Comparison of ENCODE assay signal across 22 cellular contexts in genomic region chr13:101959016-101959415, GRCh38.
"Had no signal": no experiment of that assay in that cellular context is flagged by ENCODE, and none has a peak within 500 bp of the region (broad histone marks: within the 10 kb centered on the region; RNA-seq: fewer than 3 reads in every experiment).

No MANE protein-coding gene starts in this region.

- H3K27me3 ChIP-seq: esophagus muscularis mucosa, foreskin keratinocyte, neutrophil, stomach, tibial artery had no signal

- H3K4me3 Mint-ChIP-seq: activated naive CD8-positive, alpha-beta T cell; central memory CD8-positive, alpha-beta T cell; dendritic cell treated with granulocyte-macrophage colony-stimulating factor and Interleukin-4, amounts not matched to agents 40 ng/mL and 50 ng/mL, for 4 days; nephron progenitor cell had no signal

- H3K9me3 ChIP-seq: neutrophil, tibial artery had no signal

- H3K4me1 ChIP-seq: esophagus muscularis mucosa, foreskin keratinocyte, stomach, tibial artery had no signal

- H3K4me3 ChIP-seq: esophagus muscularis mucosa, skin epidermis, stomach, tibial artery had no signal

- H3K27ac Mint-ChIP-seq: activated naive CD8-positive, alpha-beta T cell; dendritic cell treated with granulocyte-macrophage colony-stimulating factor and Interleukin-4, amounts not matched to agents 40 ng/mL and 50 ng/mL, for 4 days; nephron progenitor cell had no signal

- H3K9me3 Mint-ChIP-seq: central memory CD8-positive, alpha-beta T cell; dendritic cell treated with granulocyte-macrophage colony-stimulating factor and Interleukin-4, amounts not matched to agents 40 ng/mL and 50 ng/mL, for 4 days had no signal

- H3K27ac ChIP-seq: esophagus muscularis mucosa, foreskin keratinocyte, neutrophil, skin epidermis, stomach, tibial artery had no signal

- H3K36me3 ChIP-seq: esophagus muscularis mucosa, neutrophil, stomach, tibial artery had no signal

- ATAC-seq: foreskin keratinocyte, left ventricle myocardium superior, sciatic nerve had no signal

- H3K27me3 Mint-ChIP-seq: central memory CD8-positive, alpha-beta T cell; dendritic cell treated with granulocyte-macrophage colony-stimulating factor and Interleukin-4, amounts not matched to agents 40 ng/mL and 50 ng/mL, for 4 days had no signal

- H3K4me1 Mint-ChIP-seq: central memory CD8-positive, alpha-beta T cell had no signal

- DNase-seq: activated CD4-positive, alpha-beta T cell treated with anti-CD3 and anti-CD28 coated beads for 4 hours; activated CD4-positive, alpha-beta T cell treated with anti-CD3 and anti-CD28 coated beads, Interleukin-2, amount 50 U/mL, for 4 hours; activated CD4-positive, CD25-positive, alpha-beta regulatory T cell; activated CD8-positive, alpha-beta memory T cell treated with anti-CD3 and anti-CD28 coated beads for 24 hours; activated effector memory CD4-positive, alpha-beta T cell treated with Interleukin-2 at 50 U/mL for 16 hours; activated naive CD4-positive, alpha-beta T cell treated with Interleukin-2 at 50 U/mL for 16 hours; anterior cingulate cortex; foreskin keratinocyte; left ventricle myocardium superior; nephron progenitor cell; stimulated activated CD4-positive, alpha-beta T cell treated with anti-CD3 and anti-CD28 coated beads, Interleukin-12 subunit alpha, Interleukin-12 subunit beta, amount 100 ng/mL, for 4 hours; stimulated activated CD4-positive, alpha-beta T cell treated with anti-CD3 and anti-CD28 coated beads, Interleukin-4, amount 100 ng/mL, for 1 hour; stomach; T-helper 2 cell; tibial artery had no signal
